12 cellular contexts compared by ENCODE assay signal in the genomic region with DNA sequence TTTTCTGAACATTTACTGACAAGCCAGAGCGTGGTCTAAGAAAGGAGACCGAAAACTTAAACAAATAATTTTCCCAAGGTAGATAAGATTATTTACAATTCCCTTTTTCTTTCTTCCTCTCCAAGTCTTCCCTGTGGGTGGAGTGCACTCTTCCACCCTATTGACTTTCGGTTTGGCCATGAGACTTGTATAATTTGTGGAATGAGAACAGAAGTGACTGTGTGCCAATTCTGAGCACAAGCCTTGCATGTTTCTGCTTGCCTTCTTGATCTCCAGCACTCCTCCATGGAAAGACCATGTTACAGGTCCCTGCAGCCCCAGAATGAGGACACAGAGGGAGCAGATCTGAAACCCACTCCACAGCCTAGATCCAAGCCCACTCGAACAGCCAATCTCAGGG.
"Had no signal": no experiment of that assay in that cellular context is flagged by ENCODE, and none has a peak within 500 bp of the region (broad histone marks: within the 10 kb centered on the region; RNA-seq: fewer than 3 reads in every experiment).

No MANE protein-coding gene starts in this region.

- H3K4me3 ChIP-seq: esophagus squamous epithelium, gastrocnemius medialis, sigmoid colon, upper lobe of right lung had no signal

- ATAC-seq: gastrocnemius medialis, upper lobe of right lung had no signal

- H3K27me3 ChIP-seq: brain microvascular endothelial cell, esophagus squamous epithelium, gastrocnemius medialis, sigmoid colon, upper lobe of right lung had no signal

- H3K36me3 ChIP-seq: brain microvascular endothelial cell, esophagus squamous epithelium, gastrocnemius medialis, sigmoid colon, upper lobe of right lung had no signal

- DNase-seq: activated CD4-positive, alpha-beta T cell treated with anti-CD3 and anti-CD28 coated beads, Interleukin-2, amount 50 U/mL, for 1 hour; activated T-cell treated with anti-CD3 and anti-CD28 coated beads for 4 hours; amniotic stem cell; brain microvascular endothelial cell; endodermal cell; esophagus squamous epithelium; gastrocnemius medialis; kidney; sigmoid colon; stimulated activated CD4-positive, alpha-beta T cell treated with anti-CD3 and anti-CD28 coated beads, Interleukin-2, amount 100 ng/mL, for 24 hours; stimulated activated naive CD4-positive, alpha-beta T cell treated with Interleukin-2 at 50 U/mL for 16 hours; upper lobe of right lung had no signal

- H3K4me1 ChIP-seq: gastrocnemius medialis, upper lobe of right lung had no signal

- H3K27ac ChIP-seq: brain microvascular endothelial cell, gastrocnemius medialis, sigmoid colon, upper lobe of right lung had no signal

- H3K9me3 ChIP-seq: esophagus squamous epithelium, gastrocnemius medialis, sigmoid colon, upper lobe of right lung had no signal

- FAIRE-seq: kidney had no signal
